Comparison of ENCODE assay signal across 20 cellular contexts in genomic region chr6:158022749-158023596, GRCh38. TPM values are rescaled to one million over a fixed set of nuclear protein-coding genes. Genes with fewer than 3 reads are reported as not detected.
DNase-seq lines count a peak whose midpoint lies in the region; ATAC-seq and TF ChIP-seq lines count a peak whose summit lies in the region.
"Had no signal": no experiment of that assay in that cellular context is flagged by ENCODE, and none has a peak within 500 bp of the region (broad histone marks: within the 10 kb centered on the region; RNA-seq: fewer than 3 reads in every experiment).

No MANE protein-coding gene starts in this region.

- intact Hi-C loops in left ventricle myocardium inferior (cut with micrococcal nuclease): no loop called here
- intact Hi-C loops in Right ventricle myocardium inferior (cut with DNase I): no loop called here
- intact Hi-C loops in lower lobe of right lung (cut with DNase I): no loop called here

- H3K4me1 ChIP-seq in left ventricle myocardium inferior: peaks cover 45% of the 10 kb centered on the region
- H3K4me1 ChIP-seq in lower lobe of right lung: peaks cover 28% of the 10 kb centered on the region

- no peaks in the 10 kb centered on the region for H3K36me3 ChIP-seq in left ventricle myocardium inferior
- H3K36me3 ChIP-seq in lower lobe of right lung: no peaks in the 10 kb centered on the region
- H3K36me3 ChIP-seq: thoracic aorta had no signal

- H3K4me1 Mint-ChIP-seq in T-helper 17 cell: peaks cover 33% of the 10 kb centered on the region

- H3K4me3 Mint-ChIP-seq in T-helper 17 cell: no peak overlapping the region
- H3K4me3 Mint-ChIP-seq: activated T-helper 1 cell treated with anti-CD3 and anti-CD28 coated beads, Interleukin-12 subunit alpha, Interleukin-12 subunit beta, Interleukin-2, Interleukin-4 antibody, amounts not matched to agents 30 ng/mL and 10 ng/mL and 1 ng/mL, durations not matched to agents 14 hours and 24 hours and 36 hours; mesothelial cell of epicardium; nephron progenitor cell had no signal

- H3K4me3 ChIP-seq in left ventricle myocardium inferior (no peak overlapping the region), lower lobe of right lung (no peak overlapping the region), foreskin fibroblast (ENCODE audit: low read depth in 1 of 2, low read length in 2 of 2) (no peak overlapping the region)
- H3K4me3 ChIP-seq: body of pancreas, thoracic aorta had no signal

- no peaks in the 10 kb centered on the region for H3K27me3 Mint-ChIP-seq in T-helper 17 cell

- in situ Hi-C loops in G401 (cut with HindIII; ENCODE audit: low sequenced_read_pairs): no loop called here

- peaks cover 7% of the 10 kb centered on the region for H3K36me3 Mint-ChIP-seq in T-helper 17 cell (ENCODE audit: low read depth)

- H3K27ac ChIP-seq in left ventricle myocardium inferior (replicated peaks) (no peak overlapping the region), lower lobe of right lung (no peak overlapping the region), substantia nigra (ENCODE audit: low read depth, low read length, poor library complexity, severe bottlenecking) (peak overlapping the region; percentile 99)
- H3K27ac ChIP-seq: thoracic aorta had no signal

- DNase-seq in left ventricle myocardium inferior (peak; percentile 8), Right ventricle myocardium inferior (ENCODE audit: missing footprints) (no peak), T-helper 17 cell (no peak), lower lobe of right lung (peak; percentile 36), substantia nigra (lab: John Stamatoyannopoulos, UW) (no peak), foreskin fibroblast (no peak), NOMO-1 treated with DMSO at 0.1 percent for 48 hours (lab: John Stamatoyannopoulos, UW; ENCODE audit: unreplicated experiment) (no peak), G401 (ENCODE audit: low spot score) (no peak)
- DNase-seq: body of pancreas, DMS 273 treated with DMSO at 0.1 percent for 48 hours, GOT3, left colon, NCI-H1436 treated with DMSO at 0.1 percent for 48 hours, NCI-H2171, NCI-H524 treated with DMSO at 0.1 percent for 48 hours, nephron progenitor cell, SHP77 had no signal

- H3K9me3 ChIP-seq in left ventricle myocardium inferior (replicated peaks): no peaks in the 10 kb centered on the region
- no peaks in the 10 kb centered on the region for H3K9me3 ChIP-seq in T-helper 17 cell (ENCODE audit: control insufficient read depth, low read length, poor library complexity, severe bottlenecking)
- H3K9me3 ChIP-seq in lower lobe of right lung: no peaks in the 10 kb centered on the region
- H3K9me3 ChIP-seq: body of pancreas, thoracic aorta had no signal

- TF ChIP-seq CTCF in left ventricle myocardium inferior (IDR thresholded peaks at IDR 0.05; ENCODE audit: borderline replicate concordance): no peak
- TF ChIP-seq CTCF in lower lobe of right lung (IDR thresholded peaks at IDR 0.05): no peak
- TF ChIP-seq CTCF in foreskin fibroblast (IDR thresholded peaks at IDR 0.05; ENCODE audit: low read depth, low read length): no peak

- ATAC-seq in Right ventricle myocardium inferior: no peak
- no peak for ATAC-seq in T-helper 17 cell
- ATAC-seq in lower lobe of right lung: no peak
- ATAC-seq: body of pancreas, left colon had no signal

- H3K27me3 ChIP-seq in left ventricle myocardium inferior (ENCODE audit: low read depth): no peaks in the 10 kb centered on the region
- no peaks in the 10 kb centered on the region for H3K27me3 ChIP-seq in lower lobe of right lung (ENCODE audit: low read depth)
- H3K27me3 ChIP-seq: body of pancreas had no signal

- H3K27ac Mint-ChIP-seq in T-helper 17 cell: peak overlapping the region; percentile 65
- H3K27ac Mint-ChIP-seq: activated T-helper 1 cell treated with anti-CD3 and anti-CD28 coated beads, Interleukin-12 subunit alpha, Interleukin-12 subunit beta, Interleukin-2, Interleukin-4 antibody, amounts not matched to agents 30 ng/mL and 10 ng/mL and 1 ng/mL, durations not matched to agents 14 hours and 24 hours and 36 hours; mesothelial cell of epicardium; nephron progenitor cell had no signal

RNA-seq across cellular contexts. Expression of gene SYNJ2, which starts 41.3 kb away (rescaled TPM):
- total RNA-seq in left ventricle myocardium inferior (12.3 TPM), Right ventricle myocardium inferior (15.0 TPM), T-helper 17 cell (10 to 100 TPM; 43.6 to 45.0 TPM), lower lobe of right lung (4.5 TPM)
- total RNA-seq in G401 (2014; rRNA removed; shearing (Covaris generic)): 12.2 and 16.9 TPM in 2 replicates

Comparison
In these comparisons a context has a peak if more than half of its experiments do, and no peak if none do; other contexts are left out.
1. DNase-seq: peak in left ventricle myocardium inferior (single experiment) and lower lobe of right lung (single experiment); none in Right ventricle myocardium inferior (single experiment), T-helper 17 cell (0 of 3), substantia nigra (0 of 49), foreskin fibroblast (0 of 2), NOMO-1 treated with DMSO at 0.1 percent for 48 hours (single experiment) and G401 (single experiment).